Comparison of ENCODE assay signal across 16 cellular contexts in genomic region chr10:122159159-122159970, GRCh38.
DNase-seq lines count a peak whose midpoint lies in the region; ATAC-seq and TF ChIP-seq lines count a peak whose summit lies in the region.
"Had no signal": no experiment of that assay in that cellular context is flagged by ENCODE, and none has a peak within 500 bp of the region (broad histone marks: within the 10 kb centered on the region; RNA-seq: fewer than 3 reads in every experiment).

No MANE protein-coding gene starts in this region.

- H3K36me3 ChIP-seq in esophagus muscularis mucosa (peaks cover 0 to 25% (median 0%) of the 10 kb centered on the region in 4 donors), transverse colon (no peaks in the 10 kb centered on the region)

- TF ChIP-seq POLR2A in esophagus muscularis mucosa (IDR thresholded peaks at IDR 0.05; ENCODE audit: low read depth) (no peak), transverse colon (IDR thresholded peaks at IDR 0.05) (no peak)

- no peak for ATAC-seq in HG03469 (IDR thresholded peaks at IDR 0.05; ENCODE audit: unreplicated experiment)
- ATAC-seq: left lung, Right ventricle myocardium inferior, T-helper 17 cell had no signal

- H3K27ac ChIP-seq in esophagus muscularis mucosa (replicated peaks in 1 of 4) (peak overlapping the region in 3 of 4 donors; percentile 16 to 64 (median 42)), transverse colon (no peak overlapping the region)
- H3K27ac ChIP-seq: left lung had no signal

- in situ Hi-C loops in transverse colon (cut with MboI; ENCODE audit: low pct_ligation_motif_present in 1 of 4, low pct_unique_long_range_greater_than_20kb in 1 of 4, low sequenced_read_pairs in 3 of 4), result no loop called here

- TF ChIP-seq EP300 in esophagus muscularis mucosa (IDR thresholded peaks at IDR 0.05) (no peak), transverse colon (IDR thresholded peaks at IDR 0.05; ENCODE audit: low read depth) (no peak)

- H3K9me3 ChIP-seq in esophagus muscularis mucosa, result no peaks in the 10 kb centered on the region
- no peaks in the 10 kb centered on the region for H3K9me3 ChIP-seq in transverse colon
- H3K9me3 ChIP-seq: left lung had no signal

- TF ChIP-seq CTCF in esophagus muscularis mucosa (IDR thresholded peaks at IDR 0.05), result no peak
- no peak for TF ChIP-seq CTCF in transverse colon (IDR thresholded peaks at IDR 0.05)

- H3K27me3 ChIP-seq in esophagus muscularis mucosa, result no peaks in the 10 kb centered on the region
- peaks cover 7% of the 10 kb centered on the region for H3K27me3 ChIP-seq in transverse colon

- DNase-seq in NCI-H2227 (lab: John Stamatoyannopoulos, UW; ENCODE audit: unreplicated experiment), result peak; percentile 40
- no peak for DNase-seq in NCI-H2227 treated with DMSO at 0.1 percent for 48 hours (lab: John Stamatoyannopoulos, UW)
- peak; percentile 74 for DNase-seq in NCI-H2171 treated with DMSO at 0.1 percent for 48 hours (lab: John Stamatoyannopoulos, UW)
- DNase-seq in esophagus muscularis mucosa (ENCODE audit: extremely low spot score), result no peak
- peak; percentile 85 for DNase-seq in retina
- no peak for DNase-seq in stimulated activated CD4-positive, alpha-beta T cell treated with anti-CD3 and anti-CD28 coated beads, Interleukin-1b, Interleukin-23, amount 100 ng/mL, for 48 hours
- no peak for DNase-seq in transverse colon
- DNase-seq: amniotic stem cell; CD4-positive, alpha-beta T cell; foreskin fibroblast; NCI-H2107; stimulated activated naive CD4-positive, alpha-beta T cell; T-helper 17 cell had no signal

- peaks cover 54 to 92% (median 75%) of the 10 kb centered on the region in 4 donors for H3K4me1 ChIP-seq in esophagus muscularis mucosa
- H3K4me1 ChIP-seq in transverse colon, result peaks cover 4 to 35% (median 23%) of the 10 kb centered on the region in 4 donors

- 38% methylated on average over 9 of the region's 17 CpGs for WGBS in esophagus muscularis mucosa
- WGBS in transverse colon (ENCODE audit: low coverage in 1 of 2), 2 donors, result 51 to 62% methylated on average over 5 to 12 of the region's 17 CpGs

- intact Hi-C loops in esophagus muscularis mucosa (cut with DNase I), result no loop called here
- intact Hi-C loops in transverse colon (cut with DNase I; ENCODE audit: low total_unique reads), result no loop called here

- H3K4me3 ChIP-seq in esophagus muscularis mucosa (no peak overlapping the region), transverse colon (no peak overlapping the region)
- H3K4me3 ChIP-seq: left lung had no signal

Comparison
In these comparisons a context has a peak if more than half of its experiments do, and no peak if none do; other contexts are left out.
1. DNase-seq: peak in NCI-H2227 (single experiment), NCI-H2171 treated with DMSO at 0.1 percent for 48 hours (single experiment) and retina (single experiment); none in NCI-H2227 treated with DMSO at 0.1 percent for 48 hours (single experiment), esophagus muscularis mucosa (single experiment), stimulated activated CD4-positive, alpha-beta T cell treated with anti-CD3 and anti-CD28 coated beads, Interleukin-1b, Interleukin-23, amount 100 ng/mL, for 48 hours (single experiment) and transverse colon (single experiment).
2. H3K27ac ChIP-seq: peak in esophagus muscularis mucosa (3 of 4); none in transverse colon (0 of 4).